Comparison of ENCODE assay signal across 19 cellular contexts in genomic region chr2:16041466-16041810, GRCh38.
DNase-seq lines count a peak whose midpoint lies in the region; TF ChIP-seq lines count a peak whose summit lies in the region.
"Had no signal": no experiment of that assay in that cellular context is flagged by ENCODE, and none has a peak within 500 bp of the region (broad histone marks: within the 10 kb centered on the region; RNA-seq: fewer than 3 reads in every experiment).

No MANE protein-coding gene starts in this region.

- H3K9me3 Mint-ChIP-seq in endothelial cell (ENCODE audit: unreplicated experiment): no peaks in the 10 kb centered on the region
- no peaks in the 10 kb centered on the region for H3K9me3 Mint-ChIP-seq in neural progenitor cell
- H3K9me3 Mint-ChIP-seq: CD4-positive, alpha-beta T cell; CD8-positive, alpha-beta T cell had no signal

- peak overlapping the region; percentile 67 for H3K4me3 Mint-ChIP-seq in endothelial cell (ENCODE audit: unreplicated experiment)
- H3K4me3 Mint-ChIP-seq in neural progenitor cell: peak overlapping the region; percentile 8
- H3K4me3 Mint-ChIP-seq: CD4-positive, alpha-beta T cell; CD8-positive, alpha-beta T cell had no signal

- no peak overlapping the region for H3K4me3 ChIP-seq in BE2C (ENCODE audit: low read depth, low read length)
- no peak overlapping the region for H3K4me3 ChIP-seq in neural progenitor cell
- H3K4me3 ChIP-seq: A549; BLaER1 treated with 17β-estradiol and CSF1 and Interleukin-3, amounts not matched to agents 10 nM and 100 nM; GM12878 had no signal

- TF ChIP-seq CTCF in BE2C (IDR thresholded peaks at IDR 0.05; ENCODE audit: low read depth, low read length) (no peak), endothelial cell (IDR thresholded peaks at IDR 0.05; ENCODE audit: unreplicated experiment) (no peak), neural progenitor cell (IDR thresholded peaks at IDR 0.05) (no peak)

- no peak overlapping the region for H3K27ac ChIP-seq in neural progenitor cell
- H3K27ac ChIP-seq: 22Rv1; A549; BLaER1 treated with 17β-estradiol and CSF1 and Interleukin-3, amounts not matched to agents 10 nM and 100 nM; C4-2B had no signal

- DNase-seq in BE2C: peak; percentile 95
- no peak for DNase-seq in endothelial cell (ENCODE audit: low spot score)
- no peak for DNase-seq in neural progenitor cell (ENCODE audit: low spot score)
- DNase-seq in AG20443 (ENCODE audit: low spot score): no peak
- DNase-seq in epidermal melanocyte (ENCODE audit: insufficient read length, low spot score): no peak
- DNase-seq: CD4-positive, alpha-beta T cell; CD8-positive, alpha-beta T cell; COR-L47; DMS 273 treated with DMSO at 0.1 percent for 48 hours; DMS153; DMS53; DND-41; EL; GDM1 had no signal

- no peaks in the 10 kb centered on the region for H3K79me2 ChIP-seq in neural progenitor cell (ENCODE audit: low read depth)

- H3K27ac Mint-ChIP-seq in endothelial cell (ENCODE audit: unreplicated experiment) (no peak overlapping the region), neural progenitor cell (no peak overlapping the region)
- H3K27ac Mint-ChIP-seq: CD4-positive, alpha-beta T cell; CD8-positive, alpha-beta T cell had no signal

- peaks cover 17% of the 10 kb centered on the region for H3K4me1 ChIP-seq in BE2C
- peaks cover 24% of the 10 kb centered on the region for H3K4me1 ChIP-seq in neural progenitor cell
- H3K4me1 ChIP-seq: A549 had no signal

- H3K36me3 ChIP-seq in BE2C (no peaks in the 10 kb centered on the region), neural progenitor cell (no peaks in the 10 kb centered on the region)
- H3K36me3 ChIP-seq: BLaER1 treated with 17β-estradiol and CSF1 and Interleukin-3, amounts not matched to agents 10 nM and 100 nM had no signal

- H3K36me3 Mint-ChIP-seq in endothelial cell (ENCODE audit: low read depth, unreplicated experiment): no peaks in the 10 kb centered on the region
- H3K36me3 Mint-ChIP-seq in neural progenitor cell: no peaks in the 10 kb centered on the region
- H3K36me3 Mint-ChIP-seq: CD8-positive, alpha-beta T cell had no signal

- peaks cover 3% of the 10 kb centered on the region for H3K4me1 Mint-ChIP-seq in endothelial cell (ENCODE audit: unreplicated experiment)
- peaks cover 42% of the 10 kb centered on the region for H3K4me1 Mint-ChIP-seq in neural progenitor cell

- no peak overlapping the region for H3K4me2 ChIP-seq in neural progenitor cell
- H3K4me2 ChIP-seq: A549; BLaER1 treated with 17β-estradiol and CSF1 and Interleukin-3, amounts not matched to agents 10 nM and 100 nM had no signal

- H3K27me3 ChIP-seq in BE2C (no peaks in the 10 kb centered on the region), neural progenitor cell (no peaks in the 10 kb centered on the region)
- H3K27me3 ChIP-seq: BLaER1 treated with 17β-estradiol and CSF1 and Interleukin-3, amounts not matched to agents 10 nM and 100 nM had no signal

- no peak overlapping the region for H2AFZ ChIP-seq in neural progenitor cell (replicated peaks)

- H3K9me3 ChIP-seq in BE2C (peaks cover 30% of the 10 kb centered on the region), neural progenitor cell (ENCODE audit: low read depth) (no peaks in the 10 kb centered on the region)
- H3K9me3 ChIP-seq: A549 had no signal

- peaks cover 5% of the 10 kb centered on the region for H3K27me3 Mint-ChIP-seq in endothelial cell (ENCODE audit: unreplicated experiment)
- H3K27me3 Mint-ChIP-seq in neural progenitor cell (ENCODE audit: insufficient read depth, low read depth): peaks cover 21% of the 10 kb centered on the region

- H3F3A ChIP-seq in neural progenitor cell (ENCODE audit: low read depth): peaks cover 5% of the 10 kb centered on the region

- no peaks in the 10 kb centered on the region for H4K20me1 ChIP-seq in neural progenitor cell (ENCODE audit: low read depth)
- H4K20me1 ChIP-seq: BLaER1 treated with 17β-estradiol and CSF1 and Interleukin-3, amounts not matched to agents 10 nM and 100 nM had no signal

- no peak overlapping the region for H3K9ac ChIP-seq in neural progenitor cell
- H3K9ac ChIP-seq: BLaER1 treated with 17β-estradiol and CSF1 and Interleukin-3, amounts not matched to agents 10 nM and 100 nM had no signal
